ENCODE assay signal across 8 cellular contexts in the genomic region with DNA sequence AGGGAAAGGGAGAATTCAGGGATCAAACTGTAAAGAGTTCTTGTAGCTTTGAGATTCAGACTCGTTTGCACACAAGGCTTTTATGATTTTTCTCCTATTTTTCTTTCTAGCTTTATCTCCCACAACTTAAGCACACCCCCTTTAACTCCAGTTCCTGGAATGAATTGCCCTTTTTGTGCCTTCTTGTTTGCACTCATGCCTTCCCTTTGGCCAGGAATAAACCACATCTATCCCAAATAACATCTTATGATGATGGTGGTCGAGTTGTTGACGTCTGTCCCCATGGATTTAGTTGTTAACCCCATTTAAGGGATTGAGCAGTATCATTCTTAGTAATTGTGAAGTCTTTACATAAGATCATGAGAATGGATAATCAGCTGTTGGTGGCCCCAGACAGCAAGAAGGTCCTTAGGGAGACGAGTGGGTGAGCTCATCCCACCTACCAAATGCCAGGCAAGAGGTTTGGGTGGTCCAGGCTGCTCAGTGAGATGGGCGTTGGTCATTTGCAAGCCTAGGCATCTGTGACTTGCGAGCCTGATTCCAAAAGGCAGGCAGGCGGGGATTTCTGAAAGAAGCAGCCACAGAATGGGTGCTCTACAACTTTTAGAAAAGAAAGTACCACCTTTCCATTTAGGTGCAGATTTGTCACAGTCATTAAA. TPM values are rescaled to one million over a fixed set of nuclear protein-coding genes. Genes with fewer than 3 reads are reported as not detected.
DNase-seq lines count a peak whose midpoint lies in the region; ATAC-seq, FAIRE-seq and TF ChIP-seq lines count a peak whose summit lies in the region.

No MANE protein-coding gene starts in this region.

- peak overlapping the region; percentile 97 for H3K9ac ChIP-seq in Karpas-422 (ENCODE audit: low read length)
- H3K9ac ChIP-seq in neural cell (ENCODE audit: low read length): peak overlapping the region; percentile 84

- no peak for ATAC-seq in HG03280 (IDR thresholded peaks at IDR 0.05; ENCODE audit: unreplicated experiment)

- FAIRE-seq in GM12892 (lab: Jason Lieb, UNC): no peak

- H3K36me3 ChIP-seq in BJ (ENCODE audit: control insufficient read depth, insufficient read depth, low read length) (peaks cover 1% of the 10 kb centered on the region; the same call in 1 of the 2 replicates), Karpas-422 (ENCODE audit: insufficient read depth, low read length) (peaks cover 39% of the 10 kb centered on the region; the same call in 1 of the 2 replicates), neural cell (ENCODE audit: insufficient read depth, low read length) (no peaks in the 10 kb centered on the region)

- H4K20me1 ChIP-seq in Karpas-422 (ENCODE audit: insufficient read depth, low read depth, low read length) (peaks cover 41% of the 10 kb centered on the region), neural cell (ENCODE audit: insufficient read depth) (peaks cover 4% of the 10 kb centered on the region)

- no peak for TF ChIP-seq RAD21 in neural cell (conservative IDR thresholded peaks at IDR 0.05)

- no peak for TF ChIP-seq POLR2A in GM12892 (IDR thresholded peaks at IDR 0.05; ENCODE audit: low read depth, low read length)

- peaks cover 10% of the 10 kb centered on the region for H3F3A ChIP-seq in neural cell (ENCODE audit: insufficient read depth, low read length, poor library complexity, severe bottlenecking)

- TF ChIP-seq CTCF in BJ (IDR thresholded peaks at IDR 0.05; ENCODE audit: insufficient read depth, low read depth, low read length): no peak
- no peak for TF ChIP-seq CTCF in coronary artery (IDR thresholded peaks at IDR 0.05)
- TF ChIP-seq CTCF in neural cell (IDR thresholded peaks at IDR 0.05; ENCODE audit: poor library complexity, severe bottlenecking): no peak

- in situ Hi-C loops in ACHN (cut with HindIII; ENCODE audit: low pct_ligation_motif_present, low pct_unique_long_range_greater_than_20kb, low sequenced_read_pairs): no loop called here

- peaks cover 34% of the 10 kb centered on the region for H3K4me1 ChIP-seq in Karpas-422 (ENCODE audit: low read length)

- H3K4me2 ChIP-seq in Karpas-422 (ENCODE audit: low read depth, low read length, poor library complexity, severe bottlenecking) (peak overlapping the region; percentile 100), neural cell (ENCODE audit: low read length) (peak overlapping the region; percentile 99)

- H3K27me3 ChIP-seq in BJ (ENCODE audit: control insufficient read depth, insufficient read depth, low read length) (no peaks in the 10 kb centered on the region), Karpas-422 (ENCODE audit: low read length) (no peaks in the 10 kb centered on the region), neural cell (ENCODE audit: insufficient read depth, low read depth, low read length) (no peaks in the 10 kb centered on the region)

- H3K9me3 ChIP-seq in Karpas-422 (ENCODE audit: low read length): no peaks in the 10 kb centered on the region
- no peaks in the 10 kb centered on the region for H3K9me3 ChIP-seq in neural cell (ENCODE audit: low read length)

- no peak for TF ChIP-seq EP300 in neural cell (conservative IDR thresholded peaks at IDR 0.05; ENCODE audit: poor library complexity, severe bottlenecking)

- POLR2A ChIA-PET in BJ (lab: Charles Lee): interaction anchor here (1.2 kb wide), 1 partner anchor 390 kb away, joined by 9 read pairs; a partner anchor contains a TSS

- H2AFZ ChIP-seq in Karpas-422 (ENCODE audit: low read length): no peak overlapping the region
- H2AFZ ChIP-seq in neural cell (ENCODE audit: low read depth, low read length): no peak overlapping the region

- CTCF ChIA-PET in BJ (lab: Yijun Ruan, JAX): interaction anchor here (0.8 to 3.2 kb wide), 9 partner anchors 9 to 222 kb away, joined by 3 to 14 read pairs (median 4); a partner anchor contains a TSS

- H3K27ac ChIP-seq in Karpas-422 (ENCODE audit: low read length): no peak overlapping the region
- peak overlapping the region; percentile 94 to 97 for H3K27ac ChIP-seq in coronary artery
- no peak overlapping the region for H3K27ac ChIP-seq in neural cell (ENCODE audit: low read length)

- H3K79me2 ChIP-seq in Karpas-422 (ENCODE audit: low read length) (peaks cover 70% of the 10 kb centered on the region), neural cell (replicated peaks; ENCODE audit: insufficient read depth, low read length) (peaks cover 63% of the 10 kb centered on the region)

- DNase-seq in BJ (ENCODE audit: low read depth) (no peak), Karpas-422 (no peak), coronary artery (ENCODE audit: low spot score) (no peak), NCI-H2171 treated with DMSO at 0.1 percent for 48 hours (lab: John Stamatoyannopoulos, UW) (no peak), ACHN (no peak), GM12892 (ENCODE audit: insufficient read length) (no peak)

- H3K9me2 ChIP-seq in Karpas-422 (replicated peaks; ENCODE audit: insufficient read depth, low read length) (no peaks in the 10 kb centered on the region), neural cell (ENCODE audit: insufficient read depth, low read length) (no peaks in the 10 kb centered on the region)

- peak overlapping the region; percentile 90 for H3K4me3 ChIP-seq in BJ (ENCODE audit: low read depth, low read length)
- peak overlapping the region; percentile 99 for H3K4me3 ChIP-seq in Karpas-422 (ENCODE audit: low read length)
- peak overlapping the region; percentile 91 for H3K4me3 ChIP-seq in coronary artery
- H3K4me3 ChIP-seq in neural cell (ENCODE audit: low read length): peak overlapping the region; percentile 79

TF ChIP-seq in neural cell, 6 proteins besides CTCF, POLR2A, EP300 and RAD21:
- TF ChIP-seq, protein P1, sequence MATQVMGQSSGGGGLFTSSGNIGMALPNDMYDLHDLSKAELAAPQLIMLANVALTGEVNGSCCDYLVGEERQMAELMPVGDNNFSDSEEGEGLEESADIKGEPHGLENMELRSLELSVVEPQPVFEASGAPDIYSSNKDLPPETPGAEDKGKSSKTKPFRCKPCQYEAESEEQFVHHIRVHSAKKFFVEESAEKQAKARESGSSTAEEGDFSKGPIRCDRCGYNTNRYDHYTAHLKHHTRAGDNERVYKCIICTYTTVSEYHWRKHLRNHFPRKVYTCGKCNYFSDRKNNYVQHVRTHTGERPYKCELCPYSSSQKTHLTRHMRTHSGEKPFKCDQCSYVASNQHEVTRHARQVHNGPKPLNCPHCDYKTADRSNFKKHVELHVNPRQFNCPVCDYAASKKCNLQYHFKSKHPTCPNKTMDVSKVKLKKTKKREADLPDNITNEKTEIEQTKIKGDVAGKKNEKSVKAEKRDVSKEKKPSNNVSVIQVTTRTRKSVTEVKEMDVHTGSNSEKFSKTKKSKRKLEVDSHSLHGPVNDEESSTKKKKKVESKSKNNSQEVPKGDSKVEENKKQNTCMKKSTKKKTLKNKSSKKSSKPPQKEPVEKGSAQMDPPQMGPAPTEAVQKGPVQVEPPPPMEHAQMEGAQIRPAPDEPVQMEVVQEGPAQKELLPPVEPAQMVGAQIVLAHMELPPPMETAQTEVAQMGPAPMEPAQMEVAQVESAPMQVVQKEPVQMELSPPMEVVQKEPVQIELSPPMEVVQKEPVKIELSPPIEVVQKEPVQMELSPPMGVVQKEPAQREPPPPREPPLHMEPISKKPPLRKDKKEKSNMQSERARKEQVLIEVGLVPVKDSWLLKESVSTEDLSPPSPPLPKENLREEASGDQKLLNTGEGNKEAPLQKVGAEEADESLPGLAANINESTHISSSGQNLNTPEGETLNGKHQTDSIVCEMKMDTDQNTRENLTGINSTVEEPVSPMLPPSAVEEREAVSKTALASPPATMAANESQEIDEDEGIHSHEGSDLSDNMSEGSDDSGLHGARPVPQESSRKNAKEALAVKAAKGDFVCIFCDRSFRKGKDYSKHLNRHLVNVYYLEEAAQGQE (IDR thresholded peaks at IDR 0.05; ENCODE audit: borderline replicate concordance): no peak
- no peak for TF ChIP-seq POLR2AphosphoS5 (IDR thresholded peaks at IDR 0.05)
- TF ChIP-seq TAF1 (IDR thresholded peaks at IDR 0.05; ENCODE audit: low read depth): no peak
- TF ChIP-seq MXI1 (conservative IDR thresholded peaks at IDR 0.05; ENCODE audit: poor library complexity, severe bottlenecking): no peak
- TF ChIP-seq SMC3 (conservative IDR thresholded peaks at IDR 0.05; ENCODE audit: poor library complexity): no peak
- no peak for TF ChIP-seq EZH2 (IDR thresholded peaks at IDR 0.05; ENCODE audit: borderline replicate concordance, insufficient read depth, low read length, poor library complexity, severe bottlenecking)

RNA-seq across cellular contexts. Expression of a gene that starts 2.3 kb away (rescaled TPM):
- polyA plus RNA-seq in BJ (2011; rRNA removed) (23.9 and 26.5 TPM in 2 replicates), neural cell (93.7 and 106 TPM in 2 replicates)
- polyA minus RNA-seq in BJ (2011; rRNA and poly(A)+ RNA removed): 20.5 and 20.8 TPM in 2 replicates
- total RNA-seq in Karpas-422 (2014; rRNA removed; shearing (Covaris generic); ENCODE audit: low replicate concordance): 47.9 and 80.2 TPM in 2 replicates
- polyA minus RNA-seq in neural cell: 84.0 and 93.7 TPM in 2 replicates
- polyA plus RNA-seq in GM12892 (2012; ENCODE audit: missing spikeins): 24.3 TPM

RNA-seq across cellular contexts. Expression of a gene that starts 16.7 kb away (rescaled TPM):
- polyA plus RNA-seq in BJ (2011; rRNA removed): 0.20 and 0.21 TPM in 2 replicates
- polyA minus RNA-seq in BJ (2011; rRNA and poly(A)+ RNA removed): 0.09 and 0.10 TPM in 2 replicates
- 0.07 and 0.78 TPM in 2 replicates for total RNA-seq in Karpas-422 (2014; rRNA removed; shearing (Covaris generic); ENCODE audit: low replicate concordance)
- polyA plus RNA-seq in neural cell: 1.2 and 1.3 TPM in 2 replicates
- polyA minus RNA-seq in neural cell: 1.4 and 1.5 TPM in 2 replicates
- polyA plus RNA-seq in GM12892 (2012; ENCODE audit: missing spikeins): 0.06 TPM

Comparison
In these comparisons a context has a peak if more than half of its experiments do, and no peak if none do; other contexts are left out.
1. H3K27ac ChIP-seq: peak in coronary artery (2 of 2); none in Karpas-422 (single experiment) and neural cell (single experiment).
2. Peak in every context shown above with its lines, with median percentiles within 50 percentile points of each other: H3K4me3 ChIP-seq.